In genomic region chrX:119468186-119468929, GRCh38 we compare ENCODE assay signal across 1 cellular context.
TF ChIP-seq lines count a peak whose summit lies in the region.

SLC25A5 (plus strand) TSS chrX:119468444; CDS start chrX:119468516, 72 bp downstream.

TF ChIP-seq in IMR-90, 13 proteins besides CTCF, POLR2A, EP300 and RAD21 (continued from another document):
- TF ChIP-seq FOS (IDR thresholded peaks at IDR 0.05; ENCODE audit: low read depth, low read length) (no peak), USF2 (IDR thresholded peaks at IDR 0.05; ENCODE audit: low read depth, low read length) (peak; percentile 57; the same call in 1 of the 2 replicates), ELK1 (IDR thresholded peaks at IDR 0.05; ENCODE audit: borderline replicate concordance, low read depth, low read length) (no peak)
